8 cellular contexts compared by ENCODE assay signal in the genomic region with DNA sequence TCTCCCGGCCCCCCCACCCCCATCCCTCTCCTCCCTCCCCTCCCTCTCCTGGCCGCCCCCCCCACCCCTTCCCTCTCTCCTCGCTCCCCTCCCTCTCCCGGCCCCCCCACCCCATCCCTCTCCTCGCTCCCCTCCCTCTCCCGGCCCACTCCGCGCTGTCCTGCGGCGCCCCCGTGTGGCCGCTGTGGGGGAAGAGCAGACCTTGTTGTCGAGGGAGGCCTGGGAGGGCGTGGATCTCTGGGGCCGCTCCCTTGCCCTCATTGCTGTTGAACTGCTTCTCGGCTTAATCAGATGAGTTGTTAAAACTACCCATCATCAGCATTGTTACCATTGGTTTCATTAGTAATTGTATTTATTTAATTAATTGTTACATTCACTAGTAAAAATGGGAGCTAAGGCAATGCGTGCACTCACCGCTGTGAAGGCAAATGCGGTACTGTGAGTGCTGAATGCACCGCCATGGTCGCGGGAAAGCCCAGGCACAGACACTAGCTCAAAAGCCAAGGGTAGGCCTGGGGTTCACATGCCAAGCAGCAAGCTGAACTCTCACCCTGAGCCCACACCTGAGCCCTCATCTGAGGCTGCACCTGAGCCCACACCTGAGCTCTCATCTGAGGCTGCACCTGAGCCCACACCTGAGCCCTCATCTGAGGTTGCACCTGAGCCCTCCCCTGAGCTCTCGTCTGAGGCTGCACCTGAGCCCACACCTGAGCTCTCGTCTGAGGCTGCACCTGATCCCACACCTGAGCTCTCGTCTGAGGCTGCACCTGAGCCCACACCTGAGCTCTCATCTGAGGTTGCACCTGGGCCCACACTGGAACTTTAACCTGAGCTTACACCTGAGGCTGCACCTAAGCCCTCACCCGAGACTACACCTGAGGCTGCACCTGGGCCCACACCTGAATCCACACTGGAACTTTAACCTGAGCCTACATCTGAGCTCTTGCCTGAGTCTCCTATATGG. TPM values are rescaled to one million over a fixed set of nuclear protein-coding genes. Genes with fewer than 3 reads are reported as not detected.
DNase-seq lines count a peak whose midpoint lies in the region; ATAC-seq and TF ChIP-seq lines count a peak whose summit lies in the region.

No MANE protein-coding gene starts in this region.

- no peak overlapping the region for H3K4me3 ChIP-seq in BJ (ENCODE audit: low read depth, low read length)
- H3K4me3 ChIP-seq in OCI-LY7 (ENCODE audit: low read depth, low read length, poor library complexity, severe bottlenecking): no peak overlapping the region

- intact Hi-C loops in OCI-LY7 (cut with micrococcal nuclease; ENCODE audit: unreplicated experiment): no loop called here

- POLR2A ChIA-PET in BJ (lab: Charles Lee) (no interaction called here), HEK293T (lab: Yijun Ruan, JAX) (interaction anchor here (2.1 kb wide), 1 partner anchor 192 kb away, joined by 6 read pairs; the partner anchor contains the start of gene DTYMK), OCI-LY7 (lab: Charles Lee) (interaction anchor here (0.6 kb wide), 3 partner anchors 53 to 236 kb away, joined by 3 to 4 read pairs (median 3); no protein-coding TSS in a partner anchor)

- no peaks in the 10 kb centered on the region for H3K27me3 ChIP-seq in BJ (ENCODE audit: control insufficient read depth, insufficient read depth, low read length)

- no peaks in the 10 kb centered on the region for H3K9me2 ChIP-seq in OCI-LY7 (ENCODE audit: insufficient read depth, low read length)

- H3K27ac Mint-ChIP-seq in natural killer cell treated with Interleukin-12 subunit alpha and Interleukin-12 subunit beta and Interleukin-15 and Interleukin-18, amount 100 ng/mL, for 72 hours: no peak overlapping the region

- peak in 1 of 2 donors; percentile 21 for ATAC-seq in natural killer cell treated with Interleukin-12 subunit alpha and Interleukin-12 subunit beta and Interleukin-15 and Interleukin-18, amount 100 ng/mL, for 72 hours

- H3K36me3 Mint-ChIP-seq in natural killer cell treated with Interleukin-12 subunit alpha and Interleukin-12 subunit beta and Interleukin-15 and Interleukin-18, amount 100 ng/mL, for 72 hours: no peaks in the 10 kb centered on the region

- H3K9me3 Mint-ChIP-seq in natural killer cell treated with Interleukin-12 subunit alpha and Interleukin-12 subunit beta and Interleukin-15 and Interleukin-18, amount 100 ng/mL, for 72 hours: no peaks in the 10 kb centered on the region

- peaks cover 27 to 28% of the 10 kb centered on the region in 2 donors for H3K4me1 Mint-ChIP-seq in natural killer cell treated with Interleukin-12 subunit alpha and Interleukin-12 subunit beta and Interleukin-15 and Interleukin-18, amount 100 ng/mL, for 72 hours (ENCODE audit: low read depth in 2 of 2)

- no peak overlapping the region for H3K4me3 Mint-ChIP-seq in natural killer cell treated with Interleukin-12 subunit alpha and Interleukin-12 subunit beta and Interleukin-15 and Interleukin-18, amount 100 ng/mL, for 72 hours

- peak; percentile 89 for TF ChIP-seq CTCF in BJ (IDR thresholded peaks at IDR 0.05; ENCODE audit: insufficient read depth, low read depth, low read length)
- peak; percentile 70 for TF ChIP-seq CTCF in OCI-LY7 (conservative IDR thresholded peaks at IDR 0.05; ENCODE audit: low read length)

- no peak for TF ChIP-seq POLR2A in erythroblast (IDR thresholded peaks at IDR 0.05; ENCODE audit: low read length)

- H2AFZ ChIP-seq in OCI-LY7 (ENCODE audit: low read length): no peak overlapping the region

- DNase-seq in BJ (ENCODE audit: low read depth) (no peak), HEK293T (ENCODE audit: extremely low spot score) (peak; percentile 75), OCI-LY7 (ENCODE audit: low spot score) (peak; percentile 65), activated T-cell treated with anti-CD3 and anti-CD28 coated beads for 24 hours (ENCODE audit: low read depth) (peak; percentile 73), erythroblast (lab: John Stamatoyannopoulos, UW) (peak; percentile 80 to 84), superior temporal gyrus (ENCODE audit: extremely low spot score) (peak; percentile 82), NCI-H187 treated with DMSO at 0.1 percent for 48 hours (lab: John Stamatoyannopoulos, UW) (no peak)
- peak; percentile 80 for DNase-seq in natural killer cell treated with Interleukin-12 subunit alpha and Interleukin-12 subunit beta and Interleukin-15 and Interleukin-18, amount 100 ng/mL, for 72 hours (ENCODE audit: low spot score)

- peaks cover 23% of the 10 kb centered on the region for H3K4me1 ChIP-seq in OCI-LY7 (ENCODE audit: insufficient read depth, low read length, poor library complexity, severe bottlenecking)

- H4K20me1 ChIP-seq in OCI-LY7 (ENCODE audit: insufficient read depth, low read length): no peaks in the 10 kb centered on the region

- H3K36me3 ChIP-seq in BJ (ENCODE audit: control insufficient read depth, insufficient read depth, low read length) (no peaks in the 10 kb centered on the region), OCI-LY7 (ENCODE audit: insufficient read depth, low read length) (no peaks in the 10 kb centered on the region)

- no peak overlapping the region for H3K4me2 ChIP-seq in OCI-LY7 (ENCODE audit: low read length)

- H3K27ac ChIP-seq in OCI-LY7 (ENCODE audit: low read depth, low read length, poor library complexity, severe bottlenecking): no peak overlapping the region

- CTCF ChIA-PET in BJ (lab: Yijun Ruan, JAX) (interaction anchor here (0.7 to 2.6 kb wide), 24 partner anchors 10 to 1028 kb away, joined by 3 to 15 read pairs (median 4); partner anchors contain the start of gene D2HGDH), HEK293T (lab: Yijun Ruan, JAX) (interaction anchor here (0.6 to 0.8 kb wide), 4 partner anchors 33 to 241 kb away, joined by 3 to 8 read pairs (median 4); partner anchors contain the start of gene ATG4B), OCI-LY7 (lab: Charles Lee; ENCODE audit: unreplicated experiment) (interaction anchor here (0.5 to 0.7 kb wide), 3 partner anchors 130 to 176 kb away, joined by 3 to 15 read pairs (median 5); no protein-coding TSS in a partner anchor)

- peaks cover 0 to 2% of the 10 kb centered on the region in 2 donors for H3K27me3 Mint-ChIP-seq in natural killer cell treated with Interleukin-12 subunit alpha and Interleukin-12 subunit beta and Interleukin-15 and Interleukin-18, amount 100 ng/mL, for 72 hours

- BruUV-seq in OCI-LY7 (replicated peaks; lab: Mats Ljungman, UMichigan): no TSS peak

- H3K9me3 ChIP-seq in OCI-LY7 (ENCODE audit: low read length): no peaks in the 10 kb centered on the region

- H3K79me2 ChIP-seq in OCI-LY7 (ENCODE audit: insufficient read depth, low read depth, low read length): peaks cover 5% of the 10 kb centered on the region; the same call in 1 of the 2 replicates

TF ChIP-seq in HEK293T, 16 proteins besides CTCF, POLR2A, EP300 and RAD21:
- TF ChIP-seq TARDBP (IDR thresholded peaks at IDR 0.05) (no peak), ZNF384 (IDR thresholded peaks at IDR 0.05) (no peak), ELF4 (IDR thresholded peaks at IDR 0.05) (no peak), HDGF (IDR thresholded peaks at IDR 0.05; ENCODE audit: borderline replicate concordance) (no peak), CTBP1 (IDR thresholded peaks at IDR 0.05; ENCODE audit: borderline replicate concordance) (no peak), ARNT (IDR thresholded peaks at IDR 0.05) (no peak), BHLHE40 (IDR thresholded peaks at IDR 0.05; ENCODE audit: borderline replicate concordance) (no peak), NFRKB (IDR thresholded peaks at IDR 0.05) (no peak), FOXA1 (IDR thresholded peaks at IDR 0.05) (no peak), FOXK2 (IDR thresholded peaks at IDR 0.05) (no peak), LEF1 (IDR thresholded peaks at IDR 0.05; ENCODE audit: borderline replicate concordance) (no peak), FOXM1 (IDR thresholded peaks at IDR 0.05; ENCODE audit: borderline replicate concordance) (no peak), L3MBTL2 (conservative IDR thresholded peaks at IDR 0.05) (no peak), SP1 (IDR thresholded peaks at IDR 0.05) (no peak), SUZ12 (IDR thresholded peaks at IDR 0.05) (no peak)
- TF ChIP-seq, protein P1, sequence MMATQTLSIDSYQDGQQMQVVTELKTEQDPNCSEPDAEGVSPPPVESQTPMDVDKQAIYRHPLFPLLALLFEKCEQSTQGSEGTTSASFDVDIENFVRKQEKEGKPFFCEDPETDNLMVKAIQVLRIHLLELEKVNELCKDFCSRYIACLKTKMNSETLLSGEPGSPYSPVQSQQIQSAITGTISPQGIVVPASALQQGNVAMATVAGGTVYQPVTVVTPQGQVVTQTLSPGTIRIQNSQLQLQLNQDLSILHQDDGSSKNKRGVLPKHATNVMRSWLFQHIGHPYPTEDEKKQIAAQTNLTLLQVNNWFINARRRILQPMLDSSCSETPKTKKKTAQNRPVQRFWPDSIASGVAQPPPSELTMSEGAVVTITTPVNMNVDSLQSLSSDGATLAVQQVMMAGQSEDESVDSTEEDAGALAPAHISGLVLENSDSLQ (IDR thresholded peaks at IDR 0.05): no peak

RNA-seq across cellular contexts. Expression of gene RTP5, which starts 8.8 kb away (rescaled TPM):
- polyA plus RNA-seq in BJ (2011; rRNA removed): not detected in 2 replicates
- not detected in 2 replicates for polyA minus RNA-seq in BJ (2011; rRNA and poly(A)+ RNA removed)
- not detected in 2 replicates for total RNA-seq in OCI-LY7 (2014; rRNA removed; shearing (Covaris generic))
- total RNA-seq in OCI-LY7 (2022): not detected in 2 replicates
- total RNA-seq in natural killer cell treated with Interleukin-12 subunit alpha and Interleukin-12 subunit beta and Interleukin-15 and Interleukin-18, amount 100 ng/mL, for 72 hours: not detected

RNA-seq across cellular contexts. Expression of gene PDCD1, which starts 19.6 kb away (rescaled TPM):
- not detected in 2 replicates for polyA plus RNA-seq in BJ (2011; rRNA removed)
- polyA minus RNA-seq in BJ (2011; rRNA and poly(A)+ RNA removed): not detected in 2 replicates
- total RNA-seq in OCI-LY7 (2014; rRNA removed; shearing (Covaris generic)): not detected in 2 replicates
- not detected in 2 replicates for total RNA-seq in OCI-LY7 (2022)
- under 1 TPM; 0.78 to 0.89 TPM for total RNA-seq in natural killer cell treated with Interleukin-12 subunit alpha and Interleukin-12 subunit beta and Interleukin-15 and Interleukin-18, amount 100 ng/mL, for 72 hours

Comparison
In these comparisons a context has a peak if more than half of its experiments do, and no peak if none do; other contexts are left out.
1. DNase-seq: peak in HEK293T (single experiment), OCI-LY7 (single experiment), activated T-cell treated with anti-CD3 and anti-CD28 coated beads for 24 hours (single experiment), erythroblast (2 of 2), natural killer cell treated with Interleukin-12 subunit alpha and Interleukin-12 subunit beta and Interleukin-15 and Interleukin-18, amount 100 ng/mL, for 72 hours (single experiment) and superior temporal gyrus (single experiment); none in BJ (single experiment) and NCI-H187 treated with DMSO at 0.1 percent for 48 hours (single experiment).